10 cellular contexts compared by ENCODE assay signal in genomic region chr1:231918239-231919015, GRCh38.
DNase-seq lines count a peak whose midpoint lies in the region; ATAC-seq and TF ChIP-seq lines count a peak whose summit lies in the region.
"Had no signal": no experiment of that assay in that cellular context is flagged by ENCODE, and none has a peak within 500 bp of the region (broad histone marks: within the 10 kb centered on the region; RNA-seq: fewer than 3 reads in every experiment).

No MANE protein-coding gene starts in this region.

- no peaks in the 10 kb centered on the region for H3K4me1 ChIP-seq in mucosa of descending colon (ENCODE audit: low read depth)
- H3K4me1 ChIP-seq in PC-9 (replicated peaks; ENCODE audit: insufficient read depth) = no peaks in the 10 kb centered on the region

- POLR2A ChIA-PET in PC-9 (lab: Charles Lee; ENCODE audit: unreplicated experiment) = no interaction called here

- no TSS peak for BruUV-seq in Calu3 (replicated peaks; lab: Mats Ljungman, UMichigan)
- BruUV-seq in PC-9 (replicated peaks; lab: Mats Ljungman, UMichigan) = no TSS peak

- H3K9me3 ChIP-seq in mucosa of descending colon = no peaks in the 10 kb centered on the region
- no peaks in the 10 kb centered on the region for H3K9me3 ChIP-seq in PC-9 (ENCODE audit: insufficient read depth, low read depth)

- H3K27ac ChIP-seq in PC-9 = no peak overlapping the region
- H3K27ac ChIP-seq: SK-N-MC had no signal

- H3F3A ChIP-seq in PC-9 (ENCODE audit: insufficient read depth, low read depth) = no peaks in the 10 kb centered on the region

- H3K27ac Mint-ChIP-seq in Calu3 (ENCODE audit: unreplicated experiment) = no peak overlapping the region

- no peaks in the 10 kb centered on the region for H3K27me3 ChIP-seq in PC-9 (ENCODE audit: insufficient read depth, low read depth)

- no peaks in the 10 kb centered on the region for H3K36me3 ChIP-seq in mucosa of descending colon (ENCODE audit: low read depth)
- no peaks in the 10 kb centered on the region for H3K36me3 ChIP-seq in PC-9 (ENCODE audit: low read depth)

- H4K20me1 ChIP-seq in PC-9 (ENCODE audit: insufficient read depth) = no peaks in the 10 kb centered on the region

- peaks cover 13% of the 10 kb centered on the region for H3K4me1 Mint-ChIP-seq in Calu3 (ENCODE audit: low read depth, unreplicated experiment)

- no peaks in the 10 kb centered on the region for H3K9me2 ChIP-seq in PC-9 (ENCODE audit: insufficient read depth)

- TF ChIP-seq CTCF in Calu3 (IDR thresholded peaks at IDR 0.05; ENCODE audit: unreplicated experiment) (no peak), mucosa of descending colon (IDR thresholded peaks at IDR 0.05) (no peak), PC-9 (conservative IDR thresholded peaks at IDR 0.05) (no peak)

- DNase-seq in Calu3 = peak; percentile 11
- peak; percentile 8 for DNase-seq in activated gamma-delta T cell treated with anti-CD3 and anti-CD28 coated beads, Interleukin-2, amount 50 U/mL, for 16 hours (ENCODE audit: low read depth)
- DNase-seq in mucosa of descending colon = peak in 1 of 3 donors; percentile 26
- DNase-seq in PC-9 = no peak
- DNase-seq in DMS79 treated with DMSO at 0.1 percent for 48 hours (lab: John Stamatoyannopoulos, UW) = no peak
- DNase-seq in effector CD4-positive, alpha-beta T cell = no peak
- DNase-seq: left ventricle myocardium superior had no signal

- no peak overlapping the region for H3K4me3 Mint-ChIP-seq in Calu3 (ENCODE audit: low read depth, unreplicated experiment)

- ATAC-seq in HG03565 (IDR thresholded peaks at IDR 0.05; ENCODE audit: unreplicated experiment) (peak; percentile 59), mucosa of descending colon (peak; percentile 26), GM19455 (IDR thresholded peaks at IDR 0.05; ENCODE audit: unreplicated experiment) (no peak)

- H3K36me3 Mint-ChIP-seq in Calu3 (ENCODE audit: insufficient read depth, unreplicated experiment) = no peaks in the 10 kb centered on the region

- CTCF ChIA-PET in Calu3 (lab: Charles Lee) = no interaction called here
- CTCF ChIA-PET in PC-9 (lab: Charles Lee) = no interaction called here

- H3K27me3 Mint-ChIP-seq in Calu3 (ENCODE audit: unreplicated experiment) = no peaks in the 10 kb centered on the region

- intact Hi-C loops in Calu3 (cut with micrococcal nuclease; ENCODE audit: unreplicated experiment) (no loop called here), mucosa of descending colon (cut with DNase I, micrococcal nuclease) (no loop called here), PC-9 (cut with micrococcal nuclease; ENCODE audit: unreplicated experiment) (no loop called here)

- H3K4me3 ChIP-seq in mucosa of descending colon = no peak overlapping the region
- no peak overlapping the region for H3K4me3 ChIP-seq in PC-9
- H3K4me3 ChIP-seq: SK-N-MC had no signal

- H2AFZ ChIP-seq in PC-9 = no peak overlapping the region

- H3K4me2 ChIP-seq in PC-9 = no peak overlapping the region

- no peaks in the 10 kb centered on the region for H3K79me2 ChIP-seq in PC-9 (ENCODE audit: low read depth)

- no peaks in the 10 kb centered on the region for H3K9me3 Mint-ChIP-seq in Calu3 (ENCODE audit: low read depth, unreplicated experiment)

Comparison
In these comparisons a context has a peak if more than half of its experiments do, and no peak if none do; other contexts are left out.
1. DNase-seq: peak in Calu3 (single experiment) and activated gamma-delta T cell treated with anti-CD3 and anti-CD28 coated beads, Interleukin-2, amount 50 U/mL, for 16 hours (single experiment); none in PC-9 (0 of 2), DMS79 treated with DMSO at 0.1 percent for 48 hours (single experiment) and effector CD4-positive, alpha-beta T cell (single experiment).